In the genomic region with DNA sequence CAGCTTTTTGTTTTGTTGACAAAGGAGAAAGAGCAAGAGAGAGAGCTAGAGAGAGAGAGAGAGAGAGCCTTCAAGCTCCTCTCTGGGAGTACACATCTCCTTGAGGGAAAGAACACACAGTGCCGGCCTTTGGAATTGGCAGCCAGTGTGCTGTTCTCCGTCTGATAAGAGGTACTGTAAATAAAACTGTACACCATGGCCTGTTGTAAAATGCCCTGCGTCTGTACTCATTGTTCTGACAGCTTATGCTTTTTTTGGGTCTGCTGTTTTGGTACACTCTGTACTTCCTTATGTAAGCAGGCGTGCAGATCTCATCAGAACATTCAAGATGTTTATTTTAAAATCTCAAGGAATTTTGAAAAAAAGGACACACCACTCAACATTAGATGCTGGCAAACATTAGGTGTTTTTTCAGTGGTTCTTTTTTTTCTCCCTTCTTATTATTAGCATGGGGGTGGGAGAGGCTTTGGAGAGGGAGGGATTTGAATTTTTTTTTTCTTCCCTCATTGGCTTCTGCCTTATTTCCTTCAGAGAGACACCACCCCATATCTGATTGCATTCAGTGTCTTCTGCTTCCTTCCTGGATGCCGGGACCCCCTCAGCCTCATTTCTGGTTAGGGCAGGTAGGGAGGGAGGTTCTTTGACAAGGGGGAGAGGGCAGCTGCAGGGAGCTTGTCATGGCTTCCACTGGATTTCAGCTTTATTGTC, we compare ENCODE assay signal across 8 cellular contexts.
DNase-seq lines count a peak whose midpoint lies in the region; ATAC-seq and FAIRE-seq lines count a peak whose summit lies in the region.

No MANE protein-coding gene starts in this region.

- H3K9me3 Mint-ChIP-seq in activated naive CD8-positive, alpha-beta T cell (ENCODE audit: low read depth), result no peaks in the 10 kb centered on the region
- H3K9me3 Mint-ChIP-seq in activated naive CD8-positive, alpha-beta T cell treated with anti-CD3 and anti-CD28 coated beads for 36 hours, result no peaks in the 10 kb centered on the region

- no peaks in the 10 kb centered on the region for H3K27me3 Mint-ChIP-seq in activated naive CD8-positive, alpha-beta T cell
- no peaks in the 10 kb centered on the region for H3K27me3 Mint-ChIP-seq in activated naive CD8-positive, alpha-beta T cell treated with anti-CD3 and anti-CD28 coated beads for 36 hours

- peak overlapping the region; percentile 16 for H3K27ac ChIP-seq in effector memory CD4-positive, alpha-beta T cell (ENCODE audit: insufficient read depth, low read length, poor library complexity, severe bottlenecking)
- H3K27ac ChIP-seq in muscle layer of colon (ENCODE audit: low read depth, low read length), result peak overlapping the region; percentile 88
- H3K27ac ChIP-seq in urinary bladder (ENCODE audit: low read depth), result peak overlapping the region; percentile 88

- H3K36me3 Mint-ChIP-seq in activated naive CD8-positive, alpha-beta T cell, result no peaks in the 10 kb centered on the region
- H3K36me3 Mint-ChIP-seq in activated naive CD8-positive, alpha-beta T cell treated with anti-CD3 and anti-CD28 coated beads for 36 hours, result no peaks in the 10 kb centered on the region

- peak overlapping the region; percentile 12 for H3K4me3 Mint-ChIP-seq in activated naive CD8-positive, alpha-beta T cell
- H3K4me3 Mint-ChIP-seq in activated naive CD8-positive, alpha-beta T cell treated with anti-CD3 and anti-CD28 coated beads for 36 hours, result no peak overlapping the region

- peaks cover 67% of the 10 kb centered on the region for H3K4me1 Mint-ChIP-seq in activated naive CD8-positive, alpha-beta T cell (ENCODE audit: low read depth)
- H3K4me1 Mint-ChIP-seq in activated naive CD8-positive, alpha-beta T cell treated with anti-CD3 and anti-CD28 coated beads for 36 hours, result peaks cover 44% of the 10 kb centered on the region

- H3K4me3 ChIP-seq in effector memory CD4-positive, alpha-beta T cell (ENCODE audit: insufficient read depth, low read depth, low read length, poor library complexity, severe bottlenecking), result no peak overlapping the region
- peak overlapping the region in 1 of 2 donors; percentile 51 for H3K4me3 ChIP-seq in muscle layer of colon (ENCODE audit: low read depth in 1 of 2, low read length in 2 of 2)
- H3K4me3 ChIP-seq in urinary bladder (ENCODE audit: low read depth, low read length), result no peak overlapping the region

- H3K27ac Mint-ChIP-seq in activated naive CD8-positive, alpha-beta T cell, result no peak overlapping the region
- H3K27ac Mint-ChIP-seq in activated naive CD8-positive, alpha-beta T cell treated with anti-CD3 and anti-CD28 coated beads for 36 hours, result no peak overlapping the region

- ATAC-seq in HG02870 (IDR thresholded peaks at IDR 0.05; ENCODE audit: unreplicated experiment), result no peak

- 2% methylated on average over 5 of the region's 5 CpGs for WGBS in urinary bladder

- H3K9ac ChIP-seq in muscle layer of colon (ENCODE audit: low read length), result peak overlapping the region; percentile 79

- DNase-seq in activated naive CD8-positive, alpha-beta T cell treated with anti-CD3 and anti-CD28 coated beads for 36 hours, result no peak
- no peak for DNase-seq in effector memory CD4-positive, alpha-beta T cell
- no peak for DNase-seq in activated effector memory CD4-positive, alpha-beta T cell treated with anti-CD3 and anti-CD28 coated beads, Interleukin-2, amount 50 U/mL, for 16 hours
- DNase-seq in urothelium cell line (ENCODE audit: low spot score), result no peak

- FAIRE-seq in urothelium cell line (lab: Jason Lieb, UNC), result no peak

- no peaks in the 10 kb centered on the region for H3K36me3 ChIP-seq in effector memory CD4-positive, alpha-beta T cell (ENCODE audit: control insufficient read depth, insufficient read depth, low read length)
- H3K36me3 ChIP-seq in muscle layer of colon (ENCODE audit: insufficient read depth, low read length) (no peaks in the 10 kb centered on the region), urinary bladder (ENCODE audit: insufficient read depth) (no peaks in the 10 kb centered on the region)

- H3K27me3 ChIP-seq in effector memory CD4-positive, alpha-beta T cell (replicated peaks; ENCODE audit: control insufficient read depth, insufficient read depth, low read length, poor library complexity, severe bottlenecking), result no peaks in the 10 kb centered on the region
- H3K27me3 ChIP-seq in muscle layer of colon (ENCODE audit: control insufficient read depth in 1 of 2, insufficient read depth in 2 of 2, low read length in 2 of 2), result no peaks in the 10 kb centered on the region

- H3K9me3 ChIP-seq in effector memory CD4-positive, alpha-beta T cell (ENCODE audit: control insufficient read depth, low read length), result no peaks in the 10 kb centered on the region
- H3K9me3 ChIP-seq in muscle layer of colon (ENCODE audit: low read length), result no peaks in the 10 kb centered on the region

- H3K4me1 ChIP-seq in effector memory CD4-positive, alpha-beta T cell (ENCODE audit: control insufficient read depth, insufficient read depth, low read length, poor library complexity, severe bottlenecking), result peaks cover 42% of the 10 kb centered on the region
- peaks cover 92% of the 10 kb centered on the region for H3K4me1 ChIP-seq in muscle layer of colon (ENCODE audit: insufficient read depth, low read length)
- H3K4me1 ChIP-seq in urinary bladder (ENCODE audit: insufficient read depth), result no peaks in the 10 kb centered on the region

Comparison
In these comparisons a context has a peak if more than half of its experiments do, and no peak if none do; other contexts are left out.
1. H3K27ac ChIP-seq: peak in every context shown above with its lines; median percentile 88 in muscle layer of colon; 88 in urinary bladder; 16 in effector memory CD4-positive, alpha-beta T cell.